ENCODE assay signal across 8 cellular contexts in genomic region chr10:18773180-18773579, GRCh38.
"Had no signal": no experiment of that assay in that cellular context is flagged by ENCODE, and none has a peak within 500 bp of the region (broad histone marks: within the 10 kb centered on the region; RNA-seq: fewer than 3 reads in every experiment).

No MANE protein-coding gene starts in this region.

- H3K9me3 Mint-ChIP-seq: GM23338 had no signal

- FAIRE-seq: H54 had no signal

- H3K9ac ChIP-seq: GM23248 had no signal

- H3K4me2 ChIP-seq: GM23338 had no signal

- H3K4me1 ChIP-seq: HAP-1 had no signal

- H3K4me3 ChIP-seq: GM23248, GM23338, HAP-1 had no signal

- DNase-seq: GM23248, GOT3, H7, HCEC 1CT, HFFc6 had no signal

- H3K27ac ChIP-seq: GM23248 had no signal

- H3K4me3 Mint-ChIP-seq: GM23338, HFFc6 had no signal

- H3K36me3 ChIP-seq: HAP-1 had no signal

- H3K27ac Mint-ChIP-seq: GM23338, HFFc6 had no signal

- H2AFZ ChIP-seq: GM23248 had no signal

- H3K9me3 ChIP-seq: HAP-1 had no signal

- H3K4me1 Mint-ChIP-seq: GM23338 had no signal
